Comparison of ENCODE assay signal across 8 cellular contexts in genomic region chr19:40221858-40222619, GRCh38. TPM values are rescaled to one million over a fixed set of nuclear protein-coding genes. Genes with fewer than 3 reads are reported as not detected.
DNase-seq lines count a peak whose midpoint lies in the region; ATAC-seq and TF ChIP-seq lines count a peak whose summit lies in the region.

No MANE protein-coding gene starts in this region.

- H3K27ac Mint-ChIP-seq in MCF 10A (ENCODE audit: low read depth, unreplicated experiment) (no peak overlapping the region), immature natural killer cell (peak overlapping the region; percentile 1 to 72 (median 36))

- CTCF ChIA-PET in MCF 10A (lab: Yijun Ruan, JAX) = interaction anchor here (0.6 to 4.2 kb wide), 8 partner anchors 14 to 82 kb away, joined by 3 to 36 read pairs (median 4); no protein-coding TSS in a partner anchor

- peaks cover 38% of the 10 kb centered on the region for H3K4me1 Mint-ChIP-seq in MCF 10A (ENCODE audit: insufficient read depth, unreplicated experiment)
- peaks cover 23 to 24% of the 10 kb centered on the region in 2 donors for H3K4me1 Mint-ChIP-seq in immature natural killer cell

- H3K4me3 ChIP-seq in AG09309 (ENCODE audit: control insufficient read depth, low read depth, low read length) (no peak overlapping the region), HAP-1 (no peak overlapping the region), WERI-Rb-1 (ENCODE audit: low read depth, low read length) (no peak overlapping the region)

- H3K4me3 Mint-ChIP-seq in MCF 10A (ENCODE audit: unreplicated experiment) = no peak overlapping the region
- peak overlapping the region; percentile 9 to 64 (median 44) for H3K4me3 Mint-ChIP-seq in immature natural killer cell

- peak; percentile 71 for DNase-seq in AG09309 (ENCODE audit: low read depth)
- DNase-seq in HAP-1 (ENCODE audit: low spot score in 2 of 2) = peak; percentile 80 to 86
- peak; percentile 75 for DNase-seq in NCI-H226
- peak; percentile 83 for DNase-seq in WERI-Rb-1
- DNase-seq in MCF 10A (ENCODE audit: unreplicated experiment) = peak; percentile 93
- peak; percentile 81 to 85 (median 83) for DNase-seq in immature natural killer cell
- DNase-seq in stimulated activated CD4-positive, alpha-beta T cell treated with anti-CD3 and anti-CD28 coated beads, Interleukin-15, amount 100 ng/mL, for 24 hours = peak; percentile 77

- intact Hi-C loops in MCF 10A (cut with micrococcal nuclease) = loop anchor here (1.0 to 5.0 kb wide), 2 partner anchors 65 to 82 kb away; no protein-coding TSS in a partner anchor

- BruUV-seq in MCF 10A (replicated peaks; lab: Mats Ljungman, UMichigan) = no TSS peak

- H3K27me3 Mint-ChIP-seq in MCF 10A (ENCODE audit: insufficient read depth, unreplicated experiment) (peaks cover 3% of the 10 kb centered on the region), immature natural killer cell (ENCODE audit: low read depth in 3 of 3) (peaks cover 18 to 44% (median 25%) of the 10 kb centered on the region in 3 donors)

- H3K9me3 ChIP-seq in HAP-1 (no peaks in the 10 kb centered on the region), WERI-Rb-1 (ENCODE audit: severe bottlenecking) (peaks cover 11% of the 10 kb centered on the region)

- POLR2A ChIA-PET in MCF 10A (lab: Yijun Ruan, JAX) = interaction anchor here (1.2 kb wide), 1 partner anchor 74 kb away, joined by 3 read pairs; no protein-coding TSS in a partner anchor

- TF ChIP-seq CTCF in AG09309 (IDR thresholded peaks at IDR 0.05; ENCODE audit: control insufficient read depth, insufficient read depth, low read depth, low read length, missing control alignments) (peak; percentile 90), WERI-Rb-1 (IDR thresholded peaks at IDR 0.05; ENCODE audit: low read depth, low read length) (peak; percentile 50; the same call in 1 of the 2 replicates), MCF 10A (IDR thresholded peaks at IDR 0.05; ENCODE audit: unreplicated experiment) (peak; percentile 77)

- in situ Hi-C loops in HAP-1 (cut with MboI; ENCODE audit: low sequenced_read_pairs) = loop anchor here (5.0 kb wide), 1 partner anchor 85 kb away; no protein-coding TSS in a partner anchor

- peaks cover 48% of the 10 kb centered on the region for H3K27me3 ChIP-seq in HAP-1 (ENCODE audit: low read depth)
- peaks cover 56% of the 10 kb centered on the region for H3K27me3 ChIP-seq in WERI-Rb-1 (ENCODE audit: insufficient read depth, low read depth, severe bottlenecking)

- ATAC-seq in HG02798 (IDR thresholded peaks at IDR 0.05; ENCODE audit: poor library complexity, unreplicated experiment) = no peak

- H3K27ac ChIP-seq in WERI-Rb-1 = no peak overlapping the region

- H3K36me3 ChIP-seq in HAP-1 (replicated peaks) = no peaks in the 10 kb centered on the region
- H3K36me3 ChIP-seq in WERI-Rb-1 = no peaks in the 10 kb centered on the region

- H3K36me3 Mint-ChIP-seq in MCF 10A (ENCODE audit: insufficient read depth, unreplicated experiment) (peaks cover 9% of the 10 kb centered on the region), immature natural killer cell (peaks cover 0 to 4% (median 0%) of the 10 kb centered on the region in 3 donors)

- no peaks in the 10 kb centered on the region for H3K4me1 ChIP-seq in HAP-1

- H3K9me3 Mint-ChIP-seq in MCF 10A (ENCODE audit: unreplicated experiment) (peaks cover 8% of the 10 kb centered on the region), immature natural killer cell (no peaks in the 10 kb centered on the region)

RNA-seq across cellular contexts. Expression of gene TTC9B, which starts 3.9 kb away (rescaled TPM):
- not detected in 2 replicates for total RNA-seq in MCF 10A (2022)
- polyA plus RNA-seq in immature natural killer cell = not detected

RNA-seq across cellular contexts. Expression of gene CCNP, which starts 4.5 kb away (rescaled TPM):
- total RNA-seq in MCF 10A (2022) = 2.1 and 2.2 TPM in 2 replicates
- not detected for polyA plus RNA-seq in immature natural killer cell

RNA-seq across cellular contexts. Expression of gene MAP3K10, which starts 30.8 kb away (rescaled TPM):
- 17.1 and 23.2 TPM in 2 replicates for total RNA-seq in MCF 10A (2022)
- under 1 TPM in 2 of 3 donors, not detected in 1; 0.36 to 0.42 TPM for polyA plus RNA-seq in immature natural killer cell
